Comparison of ENCODE assay signal across 24 cellular contexts in genomic region chr11:12636871-12637410, GRCh38. TPM values are rescaled to one million over a fixed set of nuclear protein-coding genes. Genes with fewer than 3 reads are reported as not detected.
"Had no signal": no experiment of that assay in that cellular context is flagged by ENCODE, and none has a peak within 500 bp of the region (broad histone marks: within the 10 kb centered on the region; RNA-seq: fewer than 3 reads in every experiment).

No MANE protein-coding gene starts in this region.

- H3K27me3 ChIP-seq: cardiac muscle cell, foreskin keratinocyte, right atrium auricular region, transverse colon, vagina had no signal

- H3K9me3 ChIP-seq: left ventricle myocardium inferior, right atrium auricular region, transverse colon, vagina had no signal

- H3K9me3 Mint-ChIP-seq: activated B cell treated with CpG ODN at 0.5 μM for 24 hours; activated CD4-positive, alpha-beta memory T cell treated with anti-CD3 and anti-CD28 coated beads, Interleukin-2, amount 10 ng/mL, durations not matched to agents 7 days and 5 days; activated naive CD8-positive, alpha-beta T cell treated with anti-CD3 and anti-CD28 coated beads for 36 hours; naive thymus-derived CD8-positive, alpha-beta T cell had no signal

- DNase-seq: activated B cell treated with CpG ODN at 0.5 μM for 24 hours; activated CD4-positive, alpha-beta memory T cell treated with anti-CD3 and anti-CD28 coated beads, Interleukin-2, amount 10 ng/mL, durations not matched to agents 7 days and 5 days; activated CD4-positive, alpha-beta T cell treated with anti-CD3 and anti-CD28 coated beads for 4 hours; activated CD8-positive, alpha-beta memory T cell treated with anti-CD3 and anti-CD28 coated beads, Interleukin-2, amount 10 ng/mL, durations not matched to agents 7 days and 5 days; activated naive CD4-positive, alpha-beta T cell; activated naive CD8-positive, alpha-beta T cell treated with anti-CD3 and anti-CD28 coated beads for 36 hours; amniotic stem cell; dermis blood vessel endothelial cell; effector memory CD4-positive, alpha-beta T cell; foreskin keratinocyte; left ventricle myocardium inferior; mammary epithelial cell; naive thymus-derived CD8-positive, alpha-beta T cell; nucleus accumbens; stimulated activated CD4-positive, alpha-beta T cell treated with anti-CD3 and anti-CD28 coated beads, Interleukin-2, amount 100 ng/mL, for 24 hours; stimulated activated naive CD8-positive, alpha-beta T cell treated with anti-CD3 and anti-CD28 coated beads, Interleukin-15, Interleukin-2, amounts not matched to agents 100 U/mL and 50 U/mL, for 24 hours; substantia nigra; SW 1271; T-helper 2 cell; transverse colon had no signal

- H3K4me1 Mint-ChIP-seq: activated B cell treated with CpG ODN at 0.5 μM for 24 hours; activated CD4-positive, alpha-beta memory T cell treated with anti-CD3 and anti-CD28 coated beads, Interleukin-2, amount 10 ng/mL, durations not matched to agents 7 days and 5 days; activated CD8-positive, alpha-beta memory T cell treated with anti-CD3 and anti-CD28 coated beads, Interleukin-2, amount 10 ng/mL, durations not matched to agents 7 days and 5 days; naive thymus-derived CD8-positive, alpha-beta T cell had no signal

- H3K27ac Mint-ChIP-seq: activated B cell treated with CpG ODN at 0.5 μM for 24 hours; activated CD4-positive, alpha-beta memory T cell treated with anti-CD3 and anti-CD28 coated beads, Interleukin-2, amount 10 ng/mL, durations not matched to agents 7 days and 5 days; activated CD8-positive, alpha-beta memory T cell treated with anti-CD3 and anti-CD28 coated beads, Interleukin-2, amount 10 ng/mL, durations not matched to agents 7 days and 5 days; activated naive CD8-positive, alpha-beta T cell treated with anti-CD3 and anti-CD28 coated beads for 36 hours; naive thymus-derived CD8-positive, alpha-beta T cell had no signal

- H3K4me3 Mint-ChIP-seq: activated B cell treated with CpG ODN at 0.5 μM for 24 hours; activated CD4-positive, alpha-beta memory T cell treated with anti-CD3 and anti-CD28 coated beads, Interleukin-2, amount 10 ng/mL, durations not matched to agents 7 days and 5 days; activated CD8-positive, alpha-beta memory T cell treated with anti-CD3 and anti-CD28 coated beads, Interleukin-2, amount 10 ng/mL, durations not matched to agents 7 days and 5 days; activated naive CD8-positive, alpha-beta T cell treated with anti-CD3 and anti-CD28 coated beads for 36 hours; naive thymus-derived CD8-positive, alpha-beta T cell had no signal

- H3K36me3 Mint-ChIP-seq: activated naive CD8-positive, alpha-beta T cell treated with anti-CD3 and anti-CD28 coated beads for 36 hours; naive thymus-derived CD8-positive, alpha-beta T cell had no signal

- H3K4me1 ChIP-seq: foreskin keratinocyte, transverse colon, vagina had no signal

- FAIRE-seq: TTC549 had no signal

- H3K27ac ChIP-seq: cardiac muscle cell, foreskin keratinocyte, left ventricle myocardium inferior, right atrium auricular region, transverse colon, vagina had no signal

- H3K36me3 ChIP-seq: cardiac muscle cell, left ventricle myocardium inferior, right atrium auricular region, transverse colon, vagina had no signal

- H3K4me3 ChIP-seq: cardiac muscle cell, left ventricle myocardium inferior, right atrium auricular region, transverse colon, vagina had no signal

RNA-seq across cellular contexts. Expression of gene TEAD1, which starts 37.3 kb away (rescaled TPM):
- total RNA-seq: naive thymus-derived CD8-positive, alpha-beta T cell had no signal
